In the genomic region with DNA sequence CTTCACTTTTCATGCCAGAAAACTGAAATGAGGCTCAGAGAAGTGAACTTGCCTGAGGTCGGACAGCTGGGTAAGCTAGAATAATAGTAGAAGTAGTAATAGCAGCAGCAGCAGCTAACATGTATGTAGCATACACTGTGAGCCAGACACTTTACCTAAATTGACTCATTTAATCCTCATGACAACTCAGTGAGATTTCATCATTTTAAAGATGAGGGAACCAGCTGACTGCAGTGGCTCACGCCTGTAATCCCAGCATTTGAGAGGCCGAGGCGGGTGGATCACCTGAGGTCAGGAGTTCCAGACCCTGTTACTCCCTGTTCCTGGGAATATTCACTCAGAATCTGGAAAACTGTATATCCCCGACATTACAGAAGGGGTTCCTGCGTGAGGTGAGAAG, we compare ENCODE assay signal across 18 cellular contexts.
"Had no signal": no experiment of that assay in that cellular context is flagged by ENCODE, and none has a peak within 500 bp of the region (broad histone marks: within the 10 kb centered on the region; RNA-seq: fewer than 3 reads in every experiment).

No MANE protein-coding gene starts in this region.

- H3K27ac Mint-ChIP-seq: activated CD8-positive, alpha-beta T cell treated with anti-CD3 and anti-CD28 coated beads for 36 hours; activated naive CD4-positive, alpha-beta T cell treated with anti-CD3 and anti-CD28 coated beads, Interleukin-2, amount 10 ng/mL, durations not matched to agents 7 days and 5 days; activated naive CD8-positive, alpha-beta T cell treated with anti-CD3 and anti-CD28 coated beads, Interleukin-2, amount 50 U/mL, for 24 hours; activated T-cell treated with anti-CD3 and anti-CD28 coated beads, Interleukin-2, amount 50 U/mL, for 24 hours; effector memory CD8-positive, alpha-beta T cell; naive thymus-derived CD8-positive, alpha-beta T cell; stimulated activated naive B cell treated with anti-CD40 and anti-IgM and Interleukin-4, amounts not matched to agents 10 μg/mL and 1 μg/mL and 100 μg/mL, for 72 hours; T-cell had no signal

- H3K36me3 Mint-ChIP-seq: activated naive CD4-positive, alpha-beta T cell treated with anti-CD3 and anti-CD28 coated beads, Interleukin-2, amount 10 ng/mL, durations not matched to agents 7 days and 5 days; naive thymus-derived CD8-positive, alpha-beta T cell; stimulated activated naive B cell treated with anti-CD40 and anti-IgM and Interleukin-4, amounts not matched to agents 10 μg/mL and 1 μg/mL and 100 μg/mL, for 72 hours; T-cell had no signal

- H3K4me1 Mint-ChIP-seq: activated naive CD4-positive, alpha-beta T cell treated with anti-CD3 and anti-CD28 coated beads, Interleukin-2, amount 10 ng/mL, durations not matched to agents 7 days and 5 days; activated naive CD8-positive, alpha-beta T cell treated with anti-CD3 and anti-CD28 coated beads, Interleukin-2, amount 50 U/mL, for 24 hours; T-cell had no signal

- H3K4me3 ChIP-seq: pancreas had no signal

- H3K9me3 Mint-ChIP-seq: activated CD8-positive, alpha-beta T cell treated with anti-CD3 and anti-CD28 coated beads for 36 hours; activated naive CD4-positive, alpha-beta T cell treated with anti-CD3 and anti-CD28 coated beads, Interleukin-2, amount 10 ng/mL, durations not matched to agents 7 days and 5 days; activated naive CD8-positive, alpha-beta T cell treated with anti-CD3 and anti-CD28 coated beads, Interleukin-2, amount 50 U/mL, for 24 hours; activated T-cell treated with anti-CD3 and anti-CD28 coated beads, Interleukin-2, amount 50 U/mL, for 24 hours; effector memory CD8-positive, alpha-beta T cell; naive thymus-derived CD8-positive, alpha-beta T cell; stimulated activated naive B cell treated with anti-CD40 and anti-IgM and Interleukin-4, amounts not matched to agents 10 μg/mL and 1 μg/mL and 100 μg/mL, for 72 hours; T-cell had no signal

- H3K27me3 Mint-ChIP-seq: activated naive CD8-positive, alpha-beta T cell treated with anti-CD3 and anti-CD28 coated beads, Interleukin-2, amount 50 U/mL, for 24 hours had no signal

- ATAC-seq: activated CD8-positive, alpha-beta T cell treated with anti-CD3 and anti-CD28 coated beads for 36 hours; activated naive CD8-positive, alpha-beta T cell treated with anti-CD3 and anti-CD28 coated beads, Interleukin-2, amount 50 U/mL, for 24 hours; effector memory CD8-positive, alpha-beta T cell; naive thymus-derived CD8-positive, alpha-beta T cell; pancreas; stimulated activated naive B cell treated with anti-CD40 and anti-IgM and Interleukin-4, amounts not matched to agents 10 μg/mL and 1 μg/mL and 100 μg/mL, for 72 hours; T-cell had no signal

- H3K9me3 ChIP-seq: pancreas had no signal

- H3K27me3 ChIP-seq: pancreas had no signal

- DNase-seq: activated CD4-positive, alpha-beta T cell treated with anti-CD3 and anti-CD28 coated beads for 48 hours; activated CD4-positive, CD25-positive, alpha-beta regulatory T cell; activated CD8-positive, alpha-beta T cell treated with anti-CD3 and anti-CD28 coated beads for 36 hours; activated effector memory CD4-positive, alpha-beta T cell treated with Interleukin-2 at 50 U/mL for 16 hours; activated naive CD4-positive, alpha-beta T cell treated with anti-CD3 and anti-CD28 coated beads, Interleukin-2, amount 10 ng/mL, durations not matched to agents 7 days and 5 days; activated naive CD8-positive, alpha-beta T cell treated with anti-CD3 and anti-CD28 coated beads, Interleukin-2, amount 50 U/mL, for 24 hours; activated T-cell treated with anti-CD3 and anti-CD28 coated beads, Interleukin-2, amount 50 U/mL, for 24 hours; aorta; caudate nucleus; effector memory CD8-positive, alpha-beta T cell; foreskin melanocyte; head of caudate nucleus; kidney glomerular epithelial cell; mesendoderm; naive thymus-derived CD8-positive, alpha-beta T cell; pancreas; stimulated activated naive B cell treated with anti-CD40 and anti-IgM and Interleukin-4, amounts not matched to agents 10 μg/mL and 1 μg/mL and 100 μg/mL, for 72 hours; T-cell had no signal

- FAIRE-seq: pancreas had no signal

- H3K4me3 Mint-ChIP-seq: activated CD8-positive, alpha-beta T cell treated with anti-CD3 and anti-CD28 coated beads for 36 hours; activated naive CD4-positive, alpha-beta T cell treated with anti-CD3 and anti-CD28 coated beads, Interleukin-2, amount 10 ng/mL, durations not matched to agents 7 days and 5 days; activated naive CD8-positive, alpha-beta T cell treated with anti-CD3 and anti-CD28 coated beads, Interleukin-2, amount 50 U/mL, for 24 hours; activated T-cell treated with anti-CD3 and anti-CD28 coated beads, Interleukin-2, amount 50 U/mL, for 24 hours; effector memory CD8-positive, alpha-beta T cell; naive thymus-derived CD8-positive, alpha-beta T cell; stimulated activated naive B cell treated with anti-CD40 and anti-IgM and Interleukin-4, amounts not matched to agents 10 μg/mL and 1 μg/mL and 100 μg/mL, for 72 hours; T-cell had no signal

- H3K27ac ChIP-seq: pancreas had no signal

- H3K36me3 ChIP-seq: pancreas had no signal
